ENCODE assay signal across 1 cellular context in genomic region chr3:48402907-48403306, GRCh38.
TF ChIP-seq lines count a peak whose summit lies in the region.

No MANE protein-coding gene starts in this region.

TF ChIP-seq in GM23338, 12 proteins besides CTCF, POLR2A, EP300 and RAD21:
- no peak for TF ChIP-seq JUNB (IDR thresholded peaks at IDR 0.05; ENCODE audit: unreplicated experiment)
- TF ChIP-seq ETS1 (IDR thresholded peaks at IDR 0.05): no peak
- TF ChIP-seq NANOG (IDR thresholded peaks at IDR 0.05; ENCODE audit: borderline replicate concordance): no peak
- TF ChIP-seq CREB1 (CRISPR knock-in tag; IDR thresholded peaks at IDR 0.05; ENCODE audit: low read depth): no peak
- TF ChIP-seq STAT1 (IDR thresholded peaks at IDR 0.05; ENCODE audit: unreplicated experiment): no peak
- no peak for TF ChIP-seq POLR2AphosphoS5 (IDR thresholded peaks at IDR 0.05; ENCODE audit: low read depth)
- TF ChIP-seq EZH2 (IDR thresholded peaks at IDR 0.05; ENCODE audit: low read depth, unreplicated experiment): no peak
